18 cellular contexts compared by ENCODE assay signal in the genomic region with DNA sequence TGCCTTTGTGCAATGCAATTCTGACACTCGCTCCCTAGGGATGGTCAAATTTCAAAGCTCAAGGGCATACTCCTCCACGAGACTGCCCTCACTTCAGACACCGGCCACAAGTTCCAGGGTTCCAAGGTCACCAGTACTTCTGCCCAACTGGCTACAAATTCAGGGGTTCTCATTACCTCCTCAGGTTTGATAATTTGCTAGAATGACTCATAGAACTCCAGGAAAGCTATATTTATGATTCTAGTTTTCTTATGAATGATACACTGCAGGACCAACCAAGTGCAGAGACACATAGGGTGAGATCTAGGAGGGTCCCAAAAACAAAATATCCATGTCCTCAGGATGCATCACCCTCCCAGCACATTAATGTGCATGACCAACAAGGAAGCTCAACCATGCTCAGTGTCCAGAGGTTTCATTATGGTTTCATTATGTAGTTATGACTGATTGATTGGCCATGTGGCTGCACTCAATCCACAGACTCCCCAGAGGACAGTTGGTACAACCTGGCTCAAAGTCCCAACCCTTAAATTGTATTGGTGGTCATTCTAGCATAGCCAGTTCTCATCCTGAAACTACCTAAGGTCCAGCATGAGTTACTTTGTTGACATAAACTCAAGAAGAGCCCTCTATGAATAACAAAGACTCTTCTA.
DNase-seq lines count a peak whose midpoint lies in the region; ATAC-seq and TF ChIP-seq lines count a peak whose summit lies in the region.
"Had no signal": no experiment of that assay in that cellular context is flagged by ENCODE, and none has a peak within 500 bp of the region (broad histone marks: within the 10 kb centered on the region; RNA-seq: fewer than 3 reads in every experiment).

No MANE protein-coding gene starts in this region.

- no peak for TF ChIP-seq EP300 in tibial nerve (IDR thresholded peaks at IDR 0.05)

- H3K4me1 ChIP-seq in tibial nerve: no peaks in the 10 kb centered on the region

- no peaks in the 10 kb centered on the region for H3K9me3 ChIP-seq in tibial nerve

- no peak for TF ChIP-seq POLR2A in tibial nerve (IDR thresholded peaks at IDR 0.05)

- no peaks in the 10 kb centered on the region for H3K36me3 ChIP-seq in tibial nerve

- TF ChIP-seq CTCF in tibial nerve (IDR thresholded peaks at IDR 0.05): no peak

- WGBS in tibial nerve, 2 donors: 84 to 90% methylated on average over 3 of the region's 3 CpGs

- DNase-seq in activated naive CD4-positive, alpha-beta T cell (lab: John Stamatoyannopoulos, UW): no peak
- DNase-seq in tibial nerve (ENCODE audit: low spot score in 2 of 2) (no peak), MV-4-11 (lab: John Stamatoyannopoulos, UW) (no peak), DMS114 treated with DMSO at 0.1 percent for 48 hours (lab: John Stamatoyannopoulos, UW; ENCODE audit: unreplicated experiment) (no peak)
- DNase-seq: activated CD4-positive, alpha-beta T cell treated with anti-CD3 and anti-CD28 coated beads, Interleukin-2, amount 10 ng/mL, durations not matched to agents 7 days and 5 days; CD8-positive, alpha-beta T cell; H7; kidney; MM.1S; NCI-H2081 treated with DMSO at 0.1 percent for 48 hours; stimulated activated naive CD8-positive, alpha-beta T cell treated with anti-CD3 and anti-CD28 coated beads, Interleukin-15, Interleukin-2, amounts not matched to agents 100 U/mL and 50 U/mL, for 24 hours had no signal

- H3K27ac ChIP-seq in tibial nerve: no peak overlapping the region
- H3K27ac ChIP-seq: epithelial cell of prostate had no signal

- no peak overlapping the region for H3K4me3 ChIP-seq in tibial nerve

- ATAC-seq in GM18499 (IDR thresholded peaks at IDR 0.05; ENCODE audit: insufficient read depth, unreplicated experiment) (peak; percentile 80), GM19397 (IDR thresholded peaks at IDR 0.05; ENCODE audit: unreplicated experiment) (peak; percentile 86), HG02840 (IDR thresholded peaks at IDR 0.05; ENCODE audit: low FRiP score, unreplicated experiment) (peak; percentile 70), HG03354 (IDR thresholded peaks at IDR 0.05; ENCODE audit: poor library complexity, severe bottlenecking, unreplicated experiment) (peak; percentile 80)
- ATAC-seq: CD8-positive, alpha-beta T cell; Right ventricle myocardium inferior; sciatic nerve; stimulated activated naive CD8-positive, alpha-beta T cell treated with anti-CD3 and anti-CD28 coated beads, Interleukin-15, Interleukin-2, amounts not matched to agents 100 U/mL and 50 U/mL, for 24 hours had no signal

- H3K27me3 ChIP-seq in tibial nerve: no peaks in the 10 kb centered on the region
